ENCODE assay signal across 32 cellular contexts in the genomic region with DNA sequence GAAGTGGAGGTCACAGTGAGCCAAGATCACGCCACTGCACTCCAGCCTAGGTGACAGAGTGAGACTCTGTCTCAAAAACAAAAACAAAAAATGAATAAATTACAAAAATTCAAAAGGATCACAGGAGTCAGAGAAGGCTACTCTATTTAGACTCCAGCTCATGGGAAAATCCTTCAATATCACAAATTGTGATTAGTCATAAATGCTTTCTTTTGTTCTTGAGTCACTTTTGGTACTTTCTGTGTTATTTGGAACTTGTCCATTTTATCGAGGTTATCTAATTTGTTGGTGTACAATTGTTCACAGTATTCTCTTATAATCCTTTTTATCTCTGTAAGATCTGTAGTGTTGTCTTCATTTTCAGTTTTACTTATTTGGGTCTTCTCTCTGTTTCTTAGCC. TPM values are rescaled to one million over a fixed set of nuclear protein-coding genes. Genes with fewer than 3 reads are reported as not detected.
A peak's percentile ranks its signal among the peaks of the same experiment; 100 is the strongest.
DNase-seq lines count a peak whose midpoint lies in the region; ATAC-seq and TF ChIP-seq lines count a peak whose summit lies in the region.
"Had no signal": no experiment of that assay in that cellular context is flagged by ENCODE, and none has a peak within 500 bp of the region (broad histone marks: within the 10 kb centered on the region; RNA-seq: fewer than 3 reads in every experiment).

No MANE protein-coding gene starts in this region.

- no peak overlapping the region for H3K27ac Mint-ChIP-seq in activated CD4-positive, alpha-beta T cell treated with anti-CD3 and anti-CD28 coated beads for 36 hours
- H3K27ac Mint-ChIP-seq in CD4-positive, alpha-beta T cell: no peak overlapping the region
- H3K27ac Mint-ChIP-seq: activated CD4-positive, alpha-beta T cell treated with anti-CD3 and anti-CD28 coated beads, Interleukin-2, amount 10 ng/mL, durations not matched to agents 7 days and 5 days; activated T-cell treated with anti-CD3 and anti-CD28 coated beads, Interleukin-2, amount 50 U/mL, for 24 hours; mesothelial cell of epicardium had no signal

- H3K27me3 ChIP-seq in CD4-positive, alpha-beta T cell (ENCODE audit: control insufficient read depth, insufficient read depth, low read length): no peaks in the 10 kb centered on the region
- H3K27me3 ChIP-seq: BLaER1 treated with 17β-estradiol and CSF1 and Interleukin-3, amounts not matched to agents 10 nM and 100 nM; foreskin keratinocyte; left lung; upper lobe of left lung had no signal

- ATAC-seq in activated CD4-positive, alpha-beta T cell treated with anti-CD3 and anti-CD28 coated beads for 36 hours: no peak
- ATAC-seq in CD4-positive, alpha-beta T cell (ENCODE audit: poor library complexity): no peak
- ATAC-seq: foreskin keratinocyte; left lung; naive thymus-derived CD4-positive, alpha-beta T cell had no signal

- H3K4me1 Mint-ChIP-seq in activated CD4-positive, alpha-beta T cell treated with anti-CD3 and anti-CD28 coated beads for 36 hours: no peaks in the 10 kb centered on the region
- H3K4me1 Mint-ChIP-seq in CD4-positive, alpha-beta T cell (ENCODE audit: low read depth): no peaks in the 10 kb centered on the region
- H3K4me1 Mint-ChIP-seq: activated CD4-positive, alpha-beta T cell treated with anti-CD3 and anti-CD28 coated beads, Interleukin-2, amount 10 ng/mL, durations not matched to agents 7 days and 5 days; mesothelial cell of epicardium; naive thymus-derived CD4-positive, alpha-beta T cell had no signal

- intact Hi-C loops in activated CD4-positive, alpha-beta T cell treated with anti-CD3 and anti-CD28 coated beads for 36 hours (cut with DNase I, micrococcal nuclease): no loop called here
- intact Hi-C loops in CD4-positive, alpha-beta T cell (cut with DNase I, micrococcal nuclease): no loop called here

- H3K9me3 Mint-ChIP-seq in activated CD4-positive, alpha-beta T cell treated with anti-CD3 and anti-CD28 coated beads for 36 hours (ENCODE audit: low read depth): no peaks in the 10 kb centered on the region
- H3K9me3 Mint-ChIP-seq in CD4-positive, alpha-beta T cell: no peaks in the 10 kb centered on the region
- H3K9me3 Mint-ChIP-seq: activated CD4-positive, alpha-beta T cell treated with anti-CD3 and anti-CD28 coated beads, Interleukin-2, amount 10 ng/mL, durations not matched to agents 7 days and 5 days; activated T-cell treated with anti-CD3 and anti-CD28 coated beads, Interleukin-2, amount 50 U/mL, for 24 hours; mesothelial cell of epicardium had no signal

- H3K27me3 Mint-ChIP-seq in activated CD4-positive, alpha-beta T cell treated with anti-CD3 and anti-CD28 coated beads for 36 hours: no peaks in the 10 kb centered on the region
- no peaks in the 10 kb centered on the region for H3K27me3 Mint-ChIP-seq in CD4-positive, alpha-beta T cell
- H3K27me3 Mint-ChIP-seq: activated CD4-positive, alpha-beta T cell treated with anti-CD3 and anti-CD28 coated beads, Interleukin-2, amount 10 ng/mL, durations not matched to agents 7 days and 5 days; activated T-cell treated with anti-CD3 and anti-CD28 coated beads, Interleukin-2, amount 50 U/mL, for 24 hours; naive thymus-derived CD4-positive, alpha-beta T cell had no signal

- CTCF ChIA-PET in activated CD4-positive, alpha-beta T cell treated with anti-CD3 and anti-CD28 coated beads for 36 hours (lab: Charles Lee): interaction anchor here (0.9 to 1.1 kb wide), 2 partner anchors 24 to 391 kb away, joined by 3 read pairs; no protein-coding TSS in a partner anchor
- CTCF ChIA-PET in CD4-positive, alpha-beta T cell (lab: Charles Lee): no interaction called here

- no peaks in the 10 kb centered on the region for H3K36me3 Mint-ChIP-seq in activated CD4-positive, alpha-beta T cell treated with anti-CD3 and anti-CD28 coated beads for 36 hours (ENCODE audit: low read depth)
- no peaks in the 10 kb centered on the region for H3K36me3 Mint-ChIP-seq in CD4-positive, alpha-beta T cell (ENCODE audit: low read depth)

- no peak overlapping the region for H3K4me3 Mint-ChIP-seq in activated CD4-positive, alpha-beta T cell treated with anti-CD3 and anti-CD28 coated beads for 36 hours
- H3K4me3 Mint-ChIP-seq in CD4-positive, alpha-beta T cell: no peak overlapping the region
- H3K4me3 Mint-ChIP-seq: activated CD4-positive, alpha-beta T cell treated with anti-CD3 and anti-CD28 coated beads, Interleukin-2, amount 10 ng/mL, durations not matched to agents 7 days and 5 days; activated T-cell treated with anti-CD3 and anti-CD28 coated beads, Interleukin-2, amount 50 U/mL, for 24 hours; mesothelial cell of epicardium; naive thymus-derived CD4-positive, alpha-beta T cell had no signal

- no peak overlapping the region for H3K27ac ChIP-seq in CD4-positive, alpha-beta T cell (ENCODE audit: low read depth, low read length)
- H3K27ac ChIP-seq: BLaER1 treated with 17β-estradiol and CSF1 and Interleukin-3, amounts not matched to agents 10 nM and 100 nM; foreskin keratinocyte; HL-60; PC-9 had no signal

- POLR2A ChIA-PET in activated CD4-positive, alpha-beta T cell treated with anti-CD3 and anti-CD28 coated beads for 36 hours (lab: Charles Lee): interaction anchor here (0.7 kb wide), 1 partner anchor 57 kb away, joined by 3 read pairs; the partner anchor contains the start of gene MAPKAPK5
- POLR2A ChIA-PET in CD4-positive, alpha-beta T cell (lab: Charles Lee): no interaction called here

- peaks cover 5% of the 10 kb centered on the region for H3K9me3 ChIP-seq in CD4-positive, alpha-beta T cell (ENCODE audit: control insufficient read depth, low read length)
- H3K9me3 ChIP-seq: Caco-2, upper lobe of left lung had no signal

- no peak for TF ChIP-seq CTCF in CD4-positive, alpha-beta T cell (IDR thresholded peaks at IDR 0.05)

- DNase-seq in COLO829 (ENCODE audit: low spot score): peak; percentile 37
- peak; percentile 43 for DNase-seq in RKO (ENCODE audit: low spot score)
- peak; percentile 84 for DNase-seq in dermis blood vessel endothelial cell
- peak; percentile 51 for DNase-seq in pulmonary artery endothelial cell (ENCODE audit: low read depth, low spot score)
- DNase-seq in activated CD4-positive, alpha-beta T cell treated with anti-CD3 and anti-CD28 coated beads for 36 hours: no peak
- no peak for DNase-seq in NCI-H1092 treated with DMSO at 0.1 percent for 48 hours (lab: John Stamatoyannopoulos, UW)
- no peak for DNase-seq in middle frontal gyrus (ENCODE audit: extremely low spot score, low spot score)
- no peak for DNase-seq in CD4-positive, alpha-beta T cell
- DNase-seq: activated CD4-positive, alpha-beta T cell treated with anti-CD3 and anti-CD28 coated beads, Interleukin-2, amount 10 ng/mL, durations not matched to agents 7 days and 5 days; activated gamma-delta T cell; activated T-cell treated with anti-CD3 and anti-CD28 coated beads, Interleukin-2, amount 50 U/mL, for 24 hours; Caco-2; DMS79; effector memory CD4-positive, alpha-beta T cell; erythroblast; foreskin keratinocyte; hypothalamus; Karpas-422; naive thymus-derived CD4-positive, alpha-beta T cell; NCI-H1694; NCI-H2171; NCI-H510A; occipital lobe; PC-9; retina; SIG-M5; stimulated activated CD4-positive, alpha-beta T cell treated with anti-CD3 and anti-CD28 coated beads, Interleukin-2, amount 100 ng/mL, for 24 hours; upper lobe of left lung had no signal

RNA-seq across cellular contexts. Expression of gene ALDH2, which starts 18.9 kb away (rescaled TPM):
- total RNA-seq in dermis blood vessel endothelial cell (68.6 and 76.6 TPM in 2 replicates), pulmonary artery endothelial cell (69.0 and 113 TPM in 2 replicates)
- 1 to 10 TPM; 6.1 to 6.2 TPM for total RNA-seq in activated CD4-positive, alpha-beta T cell treated with anti-CD3 and anti-CD28 coated beads for 36 hours
- 1 to 10 TPM; 2.0 to 2.1 TPM for total RNA-seq in CD4-positive, alpha-beta T cell

RNA-seq across cellular contexts. Expression of gene MAPKAPK5, which starts 56.4 kb away (rescaled TPM):
- total RNA-seq in dermis blood vessel endothelial cell (31.1 and 37.6 TPM in 2 replicates), pulmonary artery endothelial cell (36.5 and 37.9 TPM in 2 replicates)
- total RNA-seq in activated CD4-positive, alpha-beta T cell treated with anti-CD3 and anti-CD28 coated beads for 36 hours: 10 to 100 TPM; 47.5 to 57.5 TPM
- total RNA-seq in CD4-positive, alpha-beta T cell: 10 to 100 TPM; 62.2 to 63.6 TPM

Comparison
In these comparisons a context has a peak if more than half of its experiments do, and no peak if none do; other contexts are left out.
1. DNase-seq: peak in COLO829 (single experiment), RKO (single experiment), dermis blood vessel endothelial cell (single experiment) and pulmonary artery endothelial cell (single experiment); none in activated CD4-positive, alpha-beta T cell treated with anti-CD3 and anti-CD28 coated beads for 36 hours (single experiment), NCI-H1092 treated with DMSO at 0.1 percent for 48 hours (single experiment), middle frontal gyrus (single experiment) and CD4-positive, alpha-beta T cell (0 of 10).